In the genomic region with DNA sequence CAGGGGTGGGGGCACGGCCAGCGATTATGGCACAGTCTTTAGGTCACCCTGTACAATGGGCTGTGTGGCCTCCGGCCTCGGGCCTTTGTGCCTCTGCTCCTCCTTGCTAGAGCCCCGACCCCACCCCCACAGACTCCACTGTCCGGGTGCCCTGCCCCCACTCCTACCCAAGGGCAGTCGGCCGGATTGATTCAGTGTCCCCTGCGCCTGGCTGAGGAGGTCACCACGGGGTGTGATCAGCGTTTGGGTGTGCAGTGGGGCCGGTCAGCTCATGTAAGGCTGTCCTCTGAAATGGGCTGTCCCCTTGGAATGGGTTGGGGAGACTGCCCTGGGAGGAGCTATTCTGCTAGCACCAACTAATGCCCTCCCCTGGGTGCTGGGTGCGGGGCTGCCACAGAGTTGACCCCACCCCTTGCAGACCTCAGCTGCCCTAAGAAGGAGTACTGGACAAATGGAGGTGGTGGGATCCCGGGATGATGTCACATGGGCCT, we compare ENCODE assay signal across 23 cellular contexts. TPM values are rescaled to one million over a fixed set of nuclear protein-coding genes. Genes with fewer than 3 reads are reported as not detected.
DNase-seq lines count a peak whose midpoint lies in the region; ATAC-seq and TF ChIP-seq lines count a peak whose summit lies in the region.
"Had no signal": no experiment of that assay in that cellular context is flagged by ENCODE, and none has a peak within 500 bp of the region (broad histone marks: within the 10 kb centered on the region; RNA-seq: fewer than 3 reads in every experiment).

No MANE protein-coding gene starts in this region.

- no peak for ATAC-seq in activated CD4-positive, CD25-positive, alpha-beta regulatory T cell treated with anti-CD3 and anti-CD28 coated beads, Interleukin-2, amount 50 U/mL, for 24 hours
- ATAC-seq in RWPE2 (ENCODE audit: low read depth) (no peak), psoas muscle (no peak), HG02798 (IDR thresholded peaks at IDR 0.05; ENCODE audit: poor library complexity, unreplicated experiment) (no peak)
- ATAC-seq: activated T-cell treated with anti-CD3 and anti-CD28 coated beads, Interleukin-2, amount 50 U/mL, for 72 hours; stimulated activated naive CD8-positive, alpha-beta T cell treated with anti-CD3 and anti-CD28 coated beads, Interleukin-15, amount 100 ng/mL, for 72 hours had no signal

- no peak for TF ChIP-seq CTCF in RWPE2 (IDR thresholded peaks at IDR 0.05; ENCODE audit: poor library complexity, severe bottlenecking)
- no peak for TF ChIP-seq CTCF in left ventricle myocardium inferior (IDR thresholded peaks at IDR 0.05; ENCODE audit: borderline replicate concordance)
- no peak for TF ChIP-seq CTCF in psoas muscle (IDR thresholded peaks at IDR 0.05)
- TF ChIP-seq CTCF in brain microvascular endothelial cell (IDR thresholded peaks at IDR 0.05; ENCODE audit: low read depth, low read length, missing control alignments) = no peak

- intact Hi-C loops in left ventricle myocardium inferior (cut with micrococcal nuclease) = no loop called here
- intact Hi-C loops in psoas muscle (cut with DNase I) = no loop called here

- 55 to 63% (median 58%) methylated on average over 14 of the region's 14 CpGs for WGBS in psoas muscle, 3 donors

- no peaks in the 10 kb centered on the region for H3K9me3 ChIP-seq in RWPE2 (ENCODE audit: severe bottlenecking)
- H3K9me3 ChIP-seq in left ventricle myocardium inferior (replicated peaks) = no peaks in the 10 kb centered on the region
- H3K9me3 ChIP-seq in psoas muscle = no peaks in the 10 kb centered on the region
- H3K9me3 ChIP-seq: uterus had no signal

- H3K4me1 ChIP-seq in RWPE2 (ENCODE audit: insufficient read depth, poor library complexity, severe bottlenecking) (no peaks in the 10 kb centered on the region), left ventricle myocardium inferior (peaks cover 5% of the 10 kb centered on the region), psoas muscle (no peaks in the 10 kb centered on the region)
- H3K4me1 ChIP-seq: uterus had no signal

- H3K27ac ChIP-seq in RWPE2 (ENCODE audit: poor library complexity, severe bottlenecking) (no peak overlapping the region), left ventricle myocardium inferior (replicated peaks) (no peak overlapping the region), psoas muscle (no peak overlapping the region), brain microvascular endothelial cell (no peak overlapping the region)
- H3K27ac ChIP-seq: coronary artery, uterus had no signal

- DNase-seq in activated CD4-positive, CD25-positive, alpha-beta regulatory T cell treated with anti-CD3 and anti-CD28 coated beads, Interleukin-2, amount 50 U/mL, for 72 hours = peak; percentile 26
- peak; percentile 78 for DNase-seq in RWPE2 (ENCODE audit: low spot score)
- DNase-seq in left ventricle myocardium inferior = peak; percentile 15
- DNase-seq in psoas muscle = peak; percentile 10 to 26
- no peak for DNase-seq in brain microvascular endothelial cell
- DNase-seq in iPS-NIHi7 (ENCODE audit: extremely low spot score) = no peak
- DNase-seq: 8988T; activated CD8-positive, alpha-beta memory T cell treated with anti-CD3 and anti-CD28 coated beads for 24 hours; activated T-cell treated with anti-CD3 and anti-CD28 coated beads, Interleukin-2, amount 50 U/mL, for 72 hours; DMS79 treated with DMSO at 0.1 percent for 48 hours; Kasumi-1; NCI-H1048; NCI-H2029; NK-92 treated with Interleukin-12 subunit alpha and Interleukin-12 subunit beta, amount 100 ng/mL, for 24 hours; stimulated activated CD4-positive, alpha-beta T cell treated with anti-CD3 and anti-CD28 coated beads, Interleukin-4, amount 100 ng/mL, for 24 hours; T1000 had no signal

- H3K36me3 ChIP-seq in RWPE2 (ENCODE audit: low read depth) (no peaks in the 10 kb centered on the region), left ventricle myocardium inferior (no peaks in the 10 kb centered on the region), psoas muscle (ENCODE audit: insufficient read depth in 1 of 2, low read depth in 1 of 2) (no peaks in the 10 kb centered on the region), brain microvascular endothelial cell (replicated peaks) (no peaks in the 10 kb centered on the region)
- H3K36me3 ChIP-seq: uterus had no signal

- H3K4me3 ChIP-seq in RWPE2 (ENCODE audit: severe bottlenecking) (no peak overlapping the region), left ventricle myocardium inferior (no peak overlapping the region), psoas muscle (no peak overlapping the region), brain microvascular endothelial cell (ENCODE audit: low read depth, low read length) (no peak overlapping the region)
- H3K4me3 ChIP-seq: coronary artery, uterus had no signal

- H3K27me3 ChIP-seq in RWPE2 (ENCODE audit: insufficient read depth, poor library complexity, severe bottlenecking) (no peaks in the 10 kb centered on the region), left ventricle myocardium inferior (ENCODE audit: low read depth) (peaks cover 45% of the 10 kb centered on the region), psoas muscle (ENCODE audit: insufficient read depth in 3 of 3, low read length in 2 of 3) (peaks cover 0 to 10% (median 3%) of the 10 kb centered on the region in 3 donors), brain microvascular endothelial cell (replicated peaks) (no peaks in the 10 kb centered on the region)
- H3K27me3 ChIP-seq: uterus had no signal

- in situ Hi-C loops in brain microvascular endothelial cell (cut with HindIII; ENCODE audit: low pct_ligation_motif_present, low sequenced_read_pairs) = no loop called here

RNA-seq across cellular contexts. Expression of gene ASPG, which starts 23.1 kb away (rescaled TPM):
- total RNA-seq in left ventricle myocardium inferior (27.1 TPM), psoas muscle (under 1 TPM in 3 of 4 donors, not detected in 1; 0.15 to 0.84 (median 0.51) TPM)
- under 1 TPM; 0.04 to 0.61 (median 0.06) TPM for polyA plus RNA-seq in psoas muscle
- total RNA-seq: H4, lung microvascular endothelial cell had no signal

RNA-seq across cellular contexts. Expression of gene KIF26A, which starts 29.8 kb away (rescaled TPM):
- total RNA-seq in left ventricle myocardium inferior (6.5 TPM), psoas muscle (1 to 10 TPM; 1.8 to 3.2 (median 2.3) TPM)
- polyA plus RNA-seq in psoas muscle = 1 to 10 TPM in 2 of 3 donors, under 1 TPM in 1; 0.99 to 1.6 (median 1.4) TPM

Comparison
In these comparisons a context has a peak if more than half of its experiments do, and no peak if none do; other contexts are left out.
1. DNase-seq: peak in activated CD4-positive, CD25-positive, alpha-beta regulatory T cell treated with anti-CD3 and anti-CD28 coated beads, Interleukin-2, amount 50 U/mL, for 72 hours (single experiment), RWPE2 (single experiment), left ventricle myocardium inferior (single experiment) and psoas muscle (2 of 2); none in brain microvascular endothelial cell (single experiment) and iPS-NIHi7 (single experiment).
2. RNA of gene ASPG, which starts 23.1 kb away (total RNA-seq): 27.1 TPM in left ventricle myocardium inferior (single experiment); 0.15 to 0.84 TPM in psoas muscle; every median in the first group is over 10 times any median in the second.